ENCODE assay signal across 11 cellular contexts in the genomic region with DNA sequence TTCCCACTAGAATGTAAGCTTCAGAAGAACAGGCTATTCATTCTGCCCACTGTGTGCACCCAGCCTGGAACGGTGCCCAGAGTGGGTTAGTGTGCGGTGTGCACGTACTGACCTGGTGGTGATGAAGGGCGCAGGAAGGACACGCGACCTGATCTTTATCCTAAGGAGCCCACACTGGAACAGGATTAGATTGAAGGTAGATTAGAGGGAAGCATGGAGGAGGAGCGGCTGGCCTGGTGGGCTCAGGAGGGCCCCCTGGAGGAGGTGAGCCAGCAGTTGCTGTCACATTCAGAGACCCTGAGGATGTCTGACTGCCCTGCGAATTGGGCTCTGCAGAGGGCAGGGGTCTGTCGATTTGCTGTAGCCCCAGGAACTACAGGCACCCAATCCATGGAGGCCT.
A peak's percentile ranks its signal among the peaks of the same experiment; 100 is the strongest.
DNase-seq lines count a peak whose midpoint lies in the region; ATAC-seq and TF ChIP-seq lines count a peak whose summit lies in the region.
"Had no signal": no experiment of that assay in that cellular context is flagged by ENCODE, and none has a peak within 500 bp of the region (broad histone marks: within the 10 kb centered on the region; RNA-seq: fewer than 3 reads in every experiment).

No MANE protein-coding gene starts in this region.

- H3K36me3 ChIP-seq in left ventricle myocardium inferior (no peaks in the 10 kb centered on the region), heart left ventricle (no peaks in the 10 kb centered on the region), kidney epithelial cell (ENCODE audit: control insufficient read depth, insufficient read depth, low read length) (no peaks in the 10 kb centered on the region), vagina (no peaks in the 10 kb centered on the region), mammary epithelial cell (ENCODE audit: insufficient read depth, low read length) (no peaks in the 10 kb centered on the region)

- DNase-seq in left ventricle myocardium inferior (peak; percentile 18), heart left ventricle (no peak), kidney epithelial cell (ENCODE audit: low read depth) (no peak), vagina (ENCODE audit: extremely low spot score in 2 of 2) (no peak), mammary epithelial cell (no peak), Calu3 (no peak)
- no peak for DNase-seq in activated CD4-positive, alpha-beta T cell treated with anti-CD3 and anti-CD28 coated beads for 4 hours
- DNase-seq: activated CD4-positive, CD25-positive, alpha-beta regulatory T cell; NCI-H748 treated with DMSO at 0.1 percent for 48 hours had no signal

- dilution Hi-C loops in mammary epithelial cell (cut with HindIII; ENCODE audit: low sequenced_read_pairs) = no loop called here

- H3K4me3 Mint-ChIP-seq in Calu3 (ENCODE audit: low read depth, unreplicated experiment) = no peak overlapping the region
- H3K4me3 Mint-ChIP-seq: dendritic cell treated with granulocyte-macrophage colony-stimulating factor and Interleukin-4, amounts not matched to agents 40 ng/mL and 50 ng/mL, for 4 days had no signal

- no peaks in the 10 kb centered on the region for H4K20me1 ChIP-seq in mammary epithelial cell (ENCODE audit: insufficient read depth, low read length)

- no peaks in the 10 kb centered on the region for H3K36me3 Mint-ChIP-seq in Calu3 (ENCODE audit: insufficient read depth, unreplicated experiment)

- no peaks in the 10 kb centered on the region for H3K9me3 Mint-ChIP-seq in Calu3 (ENCODE audit: low read depth, unreplicated experiment)
- H3K9me3 Mint-ChIP-seq: dendritic cell treated with granulocyte-macrophage colony-stimulating factor and Interleukin-4, amounts not matched to agents 40 ng/mL and 50 ng/mL, for 4 days had no signal

- no peak for ATAC-seq in heart left ventricle

- H3K4me2 ChIP-seq in mammary epithelial cell (ENCODE audit: insufficient read depth, low read depth, low read length) = no peak overlapping the region

- BruUV-seq in mammary epithelial cell (replicated peaks; lab: Mats Ljungman, UMichigan) = no TSS peak
- no TSS peak for BruUV-seq in Calu3 (replicated peaks; lab: Mats Ljungman, UMichigan)

- no peak overlapping the region for H3K27ac Mint-ChIP-seq in Calu3 (ENCODE audit: unreplicated experiment)
- H3K27ac Mint-ChIP-seq: dendritic cell treated with granulocyte-macrophage colony-stimulating factor and Interleukin-4, amounts not matched to agents 40 ng/mL and 50 ng/mL, for 4 days had no signal

- intact Hi-C loops in left ventricle myocardium inferior (cut with micrococcal nuclease) (no loop called here), heart left ventricle (cut with DNase I) (loop anchor here in 3 of 10 donors (5.0 to 10.0 kb wide), 3 partner anchors 50 to 65 kb away; no protein-coding TSS in a partner anchor), vagina (cut with DNase I) (no loop called here), mammary epithelial cell (cut with micrococcal nuclease) (no loop called here), Calu3 (cut with micrococcal nuclease; ENCODE audit: unreplicated experiment) (no loop called here)

- H3K79me2 ChIP-seq in mammary epithelial cell (ENCODE audit: insufficient read depth, low read length) = no peaks in the 10 kb centered on the region

- no peak overlapping the region for H2AFZ ChIP-seq in mammary epithelial cell (ENCODE audit: low read depth, low read length)

- H3K4me3 ChIP-seq in left ventricle myocardium inferior = no peak overlapping the region
- H3K4me3 ChIP-seq in heart left ventricle = no peak overlapping the region
- H3K4me3 ChIP-seq in kidney epithelial cell (ENCODE audit: low read depth, low read length) = no peak overlapping the region
- H3K4me3 ChIP-seq in vagina = no peak overlapping the region
- no peak overlapping the region for H3K4me3 ChIP-seq in mammary epithelial cell (replicated peaks in 1 of 3; ENCODE audit: insufficient read depth in 1 of 3, low read depth in 2 of 3, low read length in 3 of 3)

- H3K27me3 ChIP-seq in left ventricle myocardium inferior (ENCODE audit: low read depth) = no peaks in the 10 kb centered on the region
- no peaks in the 10 kb centered on the region for H3K27me3 ChIP-seq in heart left ventricle
- H3K27me3 ChIP-seq in kidney epithelial cell (ENCODE audit: control insufficient read depth, insufficient read depth, low read length) = peaks cover 11% of the 10 kb centered on the region
- no peaks in the 10 kb centered on the region for H3K27me3 ChIP-seq in vagina
- H3K27me3 ChIP-seq in mammary epithelial cell (ENCODE audit: insufficient read depth, low read length) = no peaks in the 10 kb centered on the region

- TF ChIP-seq CTCF in left ventricle myocardium inferior (IDR thresholded peaks at IDR 0.05; ENCODE audit: borderline replicate concordance) (no peak), heart left ventricle (IDR thresholded peaks at IDR 0.05) (no peak), VCaP (conservative IDR thresholded peaks at IDR 0.05) (no peak; the same call in 1 of the 2 replicates), kidney epithelial cell (IDR thresholded peaks at IDR 0.05; ENCODE audit: insufficient read depth, low read length, poor library complexity, severe bottlenecking) (peak; percentile 16), vagina (IDR thresholded peaks at IDR 0.05) (no peak), mammary epithelial cell (conservative IDR thresholded peaks at IDR 0.05 in 1 of 2, IDR thresholded peaks at IDR 0.05 in 1 of 2; ENCODE audit: extremely low read depth in 1 of 2, insufficient read depth in 1 of 2, low read depth in 1 of 2, low read length in 2 of 2) (no peak), Calu3 (IDR thresholded peaks at IDR 0.05; ENCODE audit: unreplicated experiment) (no peak)

- no peaks in the 10 kb centered on the region for H3K9me3 ChIP-seq in left ventricle myocardium inferior (replicated peaks)
- no peaks in the 10 kb centered on the region for H3K9me3 ChIP-seq in heart left ventricle
- no peaks in the 10 kb centered on the region for H3K9me3 ChIP-seq in vagina
- no peaks in the 10 kb centered on the region for H3K9me3 ChIP-seq in mammary epithelial cell (replicated peaks; ENCODE audit: insufficient read depth, low read length)

- 84 to 91% (median 87%) methylated on average over 8 to 9 of the region's 9 CpGs for WGBS in heart left ventricle, 4 donors
- WGBS in mammary epithelial cell (ENCODE audit: low coverage, missing lambda C conversion rate) = 96% methylated on average over 8 of the region's 9 CpGs

- H3K9ac ChIP-seq in mammary epithelial cell (ENCODE audit: insufficient read depth, low read length) = no peak overlapping the region

- in situ Hi-C loops in mammary epithelial cell (cut with MboI; ENCODE audit: low sequenced_read_pairs in 2 of 2) = no loop called here

- H3K4me1 ChIP-seq in left ventricle myocardium inferior (peaks cover 45% of the 10 kb centered on the region), heart left ventricle (peaks cover 6 to 42% (median 24%) of the 10 kb centered on the region in 12 donors), vagina (peaks cover 25% of the 10 kb centered on the region), mammary epithelial cell (ENCODE audit: insufficient read depth, low read length) (peaks cover 10% of the 10 kb centered on the region)

- H3K4me1 Mint-ChIP-seq in Calu3 (ENCODE audit: low read depth, unreplicated experiment) = no peaks in the 10 kb centered on the region

- H3K27ac ChIP-seq in left ventricle myocardium inferior (replicated peaks) (peak overlapping the region; percentile 92), heart left ventricle (peak overlapping the region in 2 of 12 donors; percentile 74 to 79), VCaP (peak overlapping the region; percentile 30), vagina (peak overlapping the region; percentile 76), mammary epithelial cell (ENCODE audit: insufficient read depth, low read depth, low read length) (no peak overlapping the region)

- peaks cover 65% of the 10 kb centered on the region for H3K27me3 Mint-ChIP-seq in Calu3 (ENCODE audit: unreplicated experiment)
- H3K27me3 Mint-ChIP-seq: dendritic cell treated with granulocyte-macrophage colony-stimulating factor and Interleukin-4, amounts not matched to agents 40 ng/mL and 50 ng/mL, for 4 days had no signal

- CTCF ChIA-PET in mammary epithelial cell (lab: Charles Lee; ENCODE audit: low non-redundant PET) (no interaction called here), Calu3 (lab: Charles Lee) (no interaction called here)

- TF ChIP-seq POLR2A in heart left ventricle (IDR thresholded peaks at IDR 0.05) (no peak), vagina (IDR thresholded peaks at IDR 0.05) (no peak)
